19 cellular contexts compared by ENCODE assay signal in genomic region chr1:59733443-59734141, GRCh38.
DNase-seq lines count a peak whose midpoint lies in the region; ATAC-seq, FAIRE-seq and TF ChIP-seq lines count a peak whose summit lies in the region.
"Had no signal": no experiment of that assay in that cellular context is flagged by ENCODE, and none has a peak within 500 bp of the region (broad histone marks: within the 10 kb centered on the region; RNA-seq: fewer than 3 reads in every experiment).

No MANE protein-coding gene starts in this region.

- ATAC-seq in gastroesophageal sphincter (peak; percentile 40), HG03045 (IDR thresholded peaks at IDR 0.05; ENCODE audit: unreplicated experiment) (no peak), HG03135 (IDR thresholded peaks at IDR 0.05; ENCODE audit: unreplicated experiment) (no peak)
- ATAC-seq: CD8-positive, alpha-beta T cell had no signal

- DNase-seq in AG04450 (ENCODE audit: low read depth, low spot score) (no peak), astrocyte (ENCODE audit: low read depth) (no peak), neuronal stem cell (ENCODE audit: low spot score) (no peak), amygdala (lab: John Stamatoyannopoulos, UW) (no peak)
- no peak for DNase-seq in activated T-helper 1 cell treated with anti-CD3 and anti-CD28 coated beads, Interleukin-12 subunit alpha, Interleukin-12 subunit beta, Interleukin-2, Interleukin-4 antibody, amounts not matched to agents 30 ng/mL and 10 ng/mL and 1 ng/mL, durations not matched to agents 14 hours and 24 hours and 36 hours (ENCODE audit: low spot score)
- DNase-seq: activated CD4-positive, alpha-beta T cell treated with anti-CD3 and anti-CD28 coated beads for 1 hour; activated CD8-positive, alpha-beta memory T cell treated with anti-CD3 and anti-CD28 coated beads, Interleukin-2, amount 50 U/mL, for 4 hours; activated naive CD4-positive, alpha-beta T cell treated with anti-CD3 and anti-CD28 coated beads, Interleukin-2, amount 50 U/mL, for 16 hours; CD8-positive, alpha-beta T cell; EL; GOT3; MM.1S; NCI-H187; NCI-H510A; stimulated activated CD4-positive, alpha-beta T cell treated with anti-CD3 and anti-CD28 coated beads, Interleukin-4, amount 100 ng/mL, for 24 hours had no signal

- peak overlapping the region; percentile 98 for H3K27ac Mint-ChIP-seq in astrocyte (ENCODE audit: unreplicated experiment)
- H3K27ac Mint-ChIP-seq in activated T-helper 1 cell treated with anti-CD3 and anti-CD28 coated beads, Interleukin-12 subunit alpha, Interleukin-12 subunit beta, Interleukin-2, Interleukin-4 antibody, amounts not matched to agents 30 ng/mL and 10 ng/mL and 1 ng/mL, durations not matched to agents 14 hours and 24 hours and 36 hours = no peak overlapping the region
- H3K27ac Mint-ChIP-seq: CD8-positive, alpha-beta T cell had no signal

- no peak overlapping the region for H4K91ac ChIP-seq in neuronal stem cell (ENCODE audit: low read depth, low read length, poor library complexity)

- no peak for TF ChIP-seq EP300 in gastroesophageal sphincter (IDR thresholded peaks at IDR 0.05)

- POLR2A ChIA-PET in AG04450 (lab: Yijun Ruan, JAX) = interaction anchor here (0.7 to 4.6 kb wide), 3 partner anchors 31 to 952 kb away, joined by 3 to 38 read pairs (median 4); no protein-coding TSS in a partner anchor

- H3K4me3 ChIP-seq in AG04450 (ENCODE audit: low read depth, low read length) (no peak overlapping the region), astrocyte (ENCODE audit: insufficient read depth, low read depth, low read length) (no peak overlapping the region), gastroesophageal sphincter (no peak overlapping the region), neuronal stem cell (ENCODE audit: low read length in 2 of 2) (no peak overlapping the region)
- H3K4me3 ChIP-seq: upper lobe of left lung had no signal

- no peak overlapping the region for H3K4me2 ChIP-seq in astrocyte (ENCODE audit: low read length)
- no peak overlapping the region for H3K4me2 ChIP-seq in neuronal stem cell (ENCODE audit: insufficient read depth, low read length, poor library complexity, severe bottlenecking)

- CTCF ChIA-PET in AG04450 (lab: Charles Lee) = interaction anchor here (1.1 to 1.6 kb wide), 2 partner anchors 35 to 994 kb away, joined by 3 to 4 read pairs; no protein-coding TSS in a partner anchor

- no peak overlapping the region for H2BK120ac ChIP-seq in neuronal stem cell (ENCODE audit: low read depth, low read length)

- H3K4me3 Mint-ChIP-seq in astrocyte (ENCODE audit: unreplicated experiment) = no peak overlapping the region
- no peak overlapping the region for H3K4me3 Mint-ChIP-seq in activated T-helper 1 cell treated with anti-CD3 and anti-CD28 coated beads, Interleukin-12 subunit alpha, Interleukin-12 subunit beta, Interleukin-2, Interleukin-4 antibody, amounts not matched to agents 30 ng/mL and 10 ng/mL and 1 ng/mL, durations not matched to agents 14 hours and 24 hours and 36 hours
- H3K4me3 Mint-ChIP-seq: CD8-positive, alpha-beta T cell had no signal

- H2BK15ac ChIP-seq in neuronal stem cell (ENCODE audit: low read length) = no peak overlapping the region

- no peaks in the 10 kb centered on the region for H3K36me3 ChIP-seq in astrocyte (ENCODE audit: insufficient read depth, low read length)
- no peaks in the 10 kb centered on the region for H3K36me3 ChIP-seq in gastroesophageal sphincter
- no peaks in the 10 kb centered on the region for H3K36me3 ChIP-seq in neuronal stem cell (replicated peaks in 1 of 2; ENCODE audit: control insufficient read depth in 2 of 2, insufficient read depth in 2 of 2, low read length in 2 of 2)
- H3K36me3 ChIP-seq: upper lobe of left lung had no signal

- H3K4ac ChIP-seq in neuronal stem cell (ENCODE audit: low read length) = no peak overlapping the region

- H2BK5ac ChIP-seq in neuronal stem cell (ENCODE audit: low read length) = no peak overlapping the region

- no peak for FAIRE-seq in astrocyte (lab: Jason Lieb, UNC)

- H4K20me1 ChIP-seq in astrocyte (ENCODE audit: insufficient read depth, low read length) = no peaks in the 10 kb centered on the region

- H3K27me3 Mint-ChIP-seq in astrocyte (ENCODE audit: low read depth, unreplicated experiment) = no peaks in the 10 kb centered on the region
- no peaks in the 10 kb centered on the region for H3K27me3 Mint-ChIP-seq in activated T-helper 1 cell treated with anti-CD3 and anti-CD28 coated beads, Interleukin-12 subunit alpha, Interleukin-12 subunit beta, Interleukin-2, Interleukin-4 antibody, amounts not matched to agents 30 ng/mL and 10 ng/mL and 1 ng/mL, durations not matched to agents 14 hours and 24 hours and 36 hours (ENCODE audit: insufficient read depth)

- WGBS in gastroesophageal sphincter (ENCODE audit: low coverage in 1 of 2), 2 donors = 66% methylated on average over 2 of the region's 3 CpGs; no CpG with 5 or more reads in 1 of the 2 donors
- WGBS in neuronal stem cell (ENCODE audit: extremely low coverage in 2 of 2, insufficient read length in 2 of 2, insufficient replicate concordance in 1 of 2), 2 donors = no CpG with 5 or more reads among the region's 3 CpGs

- no peaks in the 10 kb centered on the region for H3K79me2 ChIP-seq in astrocyte (ENCODE audit: insufficient read depth, low read length)

- no peak overlapping the region for H2BK12ac ChIP-seq in neuronal stem cell (ENCODE audit: low read length)

- H3K27me3 ChIP-seq in AG04450 (ENCODE audit: control insufficient read depth, insufficient read depth, low read length) = no peaks in the 10 kb centered on the region
- H3K27me3 ChIP-seq in astrocyte (ENCODE audit: insufficient read depth, low read length) = no peaks in the 10 kb centered on the region
- no peaks in the 10 kb centered on the region for H3K27me3 ChIP-seq in gastroesophageal sphincter
- H3K27me3 ChIP-seq in neuronal stem cell (ENCODE audit: control insufficient read depth in 3 of 3, insufficient read depth in 3 of 3, low read depth in 1 of 3, low read length in 3 of 3) = no peaks in the 10 kb centered on the region
- H3K27me3 ChIP-seq: upper lobe of left lung had no signal

- H3K79me1 ChIP-seq in neuronal stem cell (ENCODE audit: low read depth, low read length) = no peaks in the 10 kb centered on the region

- intact Hi-C loops in activated T-helper 1 cell treated with anti-CD3 and anti-CD28 coated beads, Interleukin-12 subunit alpha, Interleukin-12 subunit beta, Interleukin-2, Interleukin-4 antibody, amounts not matched to agents 30 ng/mL and 10 ng/mL and 1 ng/mL, durations not matched to agents 14 hours and 24 hours and 36 hours (cut with micrococcal nuclease) = no loop called here

- no peak overlapping the region for H3K14ac ChIP-seq in neuronal stem cell (ENCODE audit: low read length)

- peak overlapping the region; percentile 40 for H3K18ac ChIP-seq in neuronal stem cell (ENCODE audit: low read length)

- H3K27ac ChIP-seq in AG04450 (ENCODE audit: low read depth, low read length) (peak overlapping the region; percentile 53), astrocyte (ENCODE audit: low read depth, low read length) (no peak overlapping the region), gastroesophageal sphincter (peak overlapping the region in 3 of 4 donors; percentile 41 to 82 (median 78)), neuronal stem cell (replicated peaks; ENCODE audit: low read length) (no peak overlapping the region)

- no peak overlapping the region for H4K8ac ChIP-seq in neuronal stem cell (ENCODE audit: low read depth, low read length)

- no peak overlapping the region for H2AK5ac ChIP-seq in neuronal stem cell (ENCODE audit: low read depth, low read length)

- peaks cover 52% of the 10 kb centered on the region for H3K4me1 Mint-ChIP-seq in astrocyte (ENCODE audit: low read depth, unreplicated experiment)
- peaks cover 27% of the 10 kb centered on the region for H3K4me1 Mint-ChIP-seq in activated T-helper 1 cell treated with anti-CD3 and anti-CD28 coated beads, Interleukin-12 subunit alpha, Interleukin-12 subunit beta, Interleukin-2, Interleukin-4 antibody, amounts not matched to agents 30 ng/mL and 10 ng/mL and 1 ng/mL, durations not matched to agents 14 hours and 24 hours and 36 hours (ENCODE audit: low read depth)

- no peak overlapping the region for H2AFZ ChIP-seq in astrocyte (ENCODE audit: low read depth, low read length)
- H2AFZ ChIP-seq in neuronal stem cell (ENCODE audit: low read length) = no peak overlapping the region

- H3K9me3 ChIP-seq in AG04450 (ENCODE audit: control insufficient read depth, insufficient read depth, low read length) (peaks cover 6% of the 10 kb centered on the region), astrocyte (ENCODE audit: insufficient read depth, low read depth, low read length) (peaks cover 5% of the 10 kb centered on the region), gastroesophageal sphincter (no peaks in the 10 kb centered on the region), neuronal stem cell (replicated peaks in 1 of 2; ENCODE audit: control insufficient read depth in 2 of 2, insufficient read depth in 1 of 2, low read depth in 1 of 2, low read length in 2 of 2) (peaks cover 4 to 25% of the 10 kb centered on the region in 2 donors)
- H3K9me3 ChIP-seq: upper lobe of left lung had no signal

- H3K4me1 ChIP-seq in astrocyte (ENCODE audit: insufficient read depth, low read length) = peaks cover 40% of the 10 kb centered on the region
- H3K4me1 ChIP-seq in gastroesophageal sphincter = peaks cover 14 to 46% (median 27%) of the 10 kb centered on the region in 3 donors
- H3K4me1 ChIP-seq in neuronal stem cell (ENCODE audit: control insufficient read depth in 2 of 2, insufficient read depth in 1 of 2, low read depth in 1 of 2, low read length in 2 of 2) = peaks cover 9 to 15% of the 10 kb centered on the region in 2 donors

- H3K36me3 Mint-ChIP-seq in astrocyte (ENCODE audit: low read depth, unreplicated experiment) = peaks cover 8% of the 10 kb centered on the region
- peaks cover 10% of the 10 kb centered on the region for H3K36me3 Mint-ChIP-seq in activated T-helper 1 cell treated with anti-CD3 and anti-CD28 coated beads, Interleukin-12 subunit alpha, Interleukin-12 subunit beta, Interleukin-2, Interleukin-4 antibody, amounts not matched to agents 30 ng/mL and 10 ng/mL and 1 ng/mL, durations not matched to agents 14 hours and 24 hours and 36 hours (ENCODE audit: low read depth)

- TF ChIP-seq POLR2A in gastroesophageal sphincter (IDR thresholded peaks at IDR 0.05) = no peak

- no peak overlapping the region for H3K23ac ChIP-seq in neuronal stem cell (ENCODE audit: low read depth, low read length, poor library complexity)

- H3K9ac ChIP-seq in astrocyte (ENCODE audit: low read length) = no peak overlapping the region
- no peak overlapping the region for H3K9ac ChIP-seq in neuronal stem cell (ENCODE audit: low read depth, low read length, poor library complexity)

- no peak for TF ChIP-seq CTCF in AG04450 (IDR thresholded peaks at IDR 0.05; ENCODE audit: low read depth, low read length)
- no peak for TF ChIP-seq CTCF in astrocyte (IDR thresholded peaks at IDR 0.05; ENCODE audit: insufficient read depth, low read depth, low read length)
- TF ChIP-seq CTCF in gastroesophageal sphincter (IDR thresholded peaks at IDR 0.05) = no peak

- H3K9me3 Mint-ChIP-seq in astrocyte (ENCODE audit: unreplicated experiment) = peaks cover 14% of the 10 kb centered on the region
- peaks cover 23% of the 10 kb centered on the region for H3K9me3 Mint-ChIP-seq in activated T-helper 1 cell treated with anti-CD3 and anti-CD28 coated beads, Interleukin-12 subunit alpha, Interleukin-12 subunit beta, Interleukin-2, Interleukin-4 antibody, amounts not matched to agents 30 ng/mL and 10 ng/mL and 1 ng/mL, durations not matched to agents 14 hours and 24 hours and 36 hours

Comparison
In these comparisons a context has a peak if more than half of its experiments do, and no peak if none do; other contexts are left out.
1. H3K27ac ChIP-seq: peak in AG04450 (single experiment) and gastroesophageal sphincter (3 of 4); none in astrocyte (single experiment) and neuronal stem cell (single experiment).